26 cellular contexts compared by ENCODE assay signal in the genomic region with DNA sequence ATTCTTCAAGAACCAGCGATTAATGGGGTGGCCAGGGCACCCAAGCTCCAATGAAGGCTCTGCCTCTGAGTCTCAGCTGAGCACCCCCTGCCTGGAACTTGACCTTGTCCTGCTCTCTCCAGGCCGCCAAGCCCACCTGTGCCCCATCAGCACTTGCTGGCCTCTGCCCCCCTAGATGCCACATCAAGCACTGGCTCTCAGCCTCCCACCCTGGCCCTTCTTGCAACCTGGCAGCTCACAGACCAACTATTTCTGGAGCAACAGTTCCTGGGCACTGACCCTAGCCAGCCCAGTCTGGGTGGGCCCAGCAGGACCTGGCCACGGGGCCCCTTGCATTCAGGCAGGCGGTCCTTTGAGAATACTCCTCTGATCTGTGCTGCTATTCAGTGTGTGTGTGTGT.
DNase-seq lines count a peak whose midpoint lies in the region; ATAC-seq, FAIRE-seq and TF ChIP-seq lines count a peak whose summit lies in the region.
"Had no signal": no experiment of that assay in that cellular context is flagged by ENCODE, and none has a peak within 500 bp of the region (broad histone marks: within the 10 kb centered on the region; RNA-seq: fewer than 3 reads in every experiment).

No MANE protein-coding gene starts in this region.

- no peak overlapping the region for H3K9ac ChIP-seq in HepG2 (ENCODE audit: insufficient read depth, low read depth, low read length)

- H3K4me2 ChIP-seq in HepG2 (ENCODE audit: low read depth, low read length), result no peak overlapping the region

- no peak for TF ChIP-seq RAD21 in HepG2 (CRISPR knock-in tag; IDR thresholded peaks at IDR 0.05)

- TF ChIP-seq EP300 in HepG2 (IDR thresholded peaks at IDR 0.05; ENCODE audit: low read depth in 2 of 2, low read length in 2 of 2) (no peak), HepG2 (CRISPR knock-in tag; IDR thresholded peaks at IDR 0.05; ENCODE audit: borderline replicate concordance) (no peak)

- H3K4me3 Mint-ChIP-seq in glutamatergic neuron (ENCODE audit: unreplicated experiment), result no peak overlapping the region
- H3K4me3 Mint-ChIP-seq in stimulated activated effector memory CD8-positive, alpha-beta T cell treated with anti-CD3 and anti-CD28 coated beads, Interleukin-12 subunit alpha, Interleukin-12 subunit beta, amount 100 ng/mL, for 72 hours, result no peak overlapping the region
- H3K4me3 Mint-ChIP-seq: CD4-positive, alpha-beta T cell; HFFc6; IgD-negative memory B cell; T-helper 17 cell had no signal

- peaks cover 19% of the 10 kb centered on the region for H3K27me3 Mint-ChIP-seq in glutamatergic neuron (ENCODE audit: unreplicated experiment)
- H3K27me3 Mint-ChIP-seq: CD4-positive, alpha-beta T cell; IgD-negative memory B cell had no signal

- no TSS peak for BruUV-seq in HepG2 (replicated peaks; lab: Mats Ljungman, UMichigan)

- no peaks in the 10 kb centered on the region for H3K9me3 ChIP-seq in right lobe of liver
- H3K9me3 ChIP-seq in HepG2 (ENCODE audit: low read length), result no peaks in the 10 kb centered on the region
- H3K9me3 ChIP-seq: gastroesophageal sphincter, thyroid gland had no signal

- H3K4me3 ChIP-seq in right lobe of liver, result no peak overlapping the region
- H3K4me3 ChIP-seq in HepG2 (replicated peaks in 1 of 3; ENCODE audit: insufficient read depth in 1 of 3, low read depth in 2 of 3, low read length in 3 of 3), result no peak overlapping the region
- H3K4me3 ChIP-seq: coronary artery, gastroesophageal sphincter, SK-N-MC, thyroid gland had no signal

- TF ChIP-seq CTCF in right lobe of liver (IDR thresholded peaks at IDR 0.05) (no peak), HepG2 (CRISPR knock-in tag; IDR thresholded peaks at IDR 0.05) (no peak), glutamatergic neuron (IDR thresholded peaks at IDR 0.05; ENCODE audit: partially characterized antibody, unreplicated experiment) (no peak)

- TF ChIP-seq POLR2A in right lobe of liver (IDR thresholded peaks at IDR 0.05) (no peak), HepG2 (IDR thresholded peaks at IDR 0.05; ENCODE audit: insufficient read depth in 1 of 2, low read depth in 2 of 2, low read length in 2 of 2) (no peak)

- no peaks in the 10 kb centered on the region for H3K36me3 ChIP-seq in right lobe of liver
- H3K36me3 ChIP-seq in HepG2 (replicated peaks in 1 of 2; ENCODE audit: control insufficient read depth in 1 of 2, insufficient read depth in 2 of 2, low read length in 2 of 2), result peaks cover 2 to 3% of the 10 kb centered on the region in 2 experiments; a peak in 2 of 5 replicates
- H3K36me3 ChIP-seq: thyroid gland had no signal

- no peak overlapping the region for H3K27ac Mint-ChIP-seq in glutamatergic neuron (ENCODE audit: unreplicated experiment)
- no peak overlapping the region for H3K27ac Mint-ChIP-seq in stimulated activated effector memory CD8-positive, alpha-beta T cell treated with anti-CD3 and anti-CD28 coated beads, Interleukin-12 subunit alpha, Interleukin-12 subunit beta, amount 100 ng/mL, for 72 hours
- H3K27ac Mint-ChIP-seq: CD4-positive, alpha-beta T cell; HFFc6; IgD-negative memory B cell; T-helper 17 cell had no signal

- H3K27ac ChIP-seq in right lobe of liver (no peak overlapping the region), HepG2 (ENCODE audit: extremely low read length, insufficient read depth, low read length) (no peak overlapping the region)
- H3K27ac ChIP-seq: coronary artery, gastroesophageal sphincter, SK-N-MC, thyroid gland had no signal

- in situ Hi-C loops in HepG2 (cut with HindIII; ENCODE audit: extremely low pct_ligation_motif_present, low pct_unique_long_range_greater_than_20kb), result loop anchor here (25.0 kb wide), 2 partner anchors 606 to 1256 kb away; no protein-coding TSS in a partner anchor

- WGBS in right lobe of liver (ENCODE audit: insufficient coverage, low coverage, low lambda C conversion rate, missing lambda C conversion rate), result 88% methylated on average over 4 of the region's 4 CpGs
- WGBS in HepG2 (ENCODE audit: low lambda C conversion rate), result 100% methylated on average over 3 of the region's 4 CpGs

- H4K20me1 ChIP-seq in HepG2 (ENCODE audit: insufficient read depth, low read length), result no peaks in the 10 kb centered on the region; the same call in 1 of the 2 replicates

- no peaks in the 10 kb centered on the region for H3K36me3 Mint-ChIP-seq in glutamatergic neuron (ENCODE audit: unreplicated experiment)
- H3K36me3 Mint-ChIP-seq in stimulated activated effector memory CD8-positive, alpha-beta T cell treated with anti-CD3 and anti-CD28 coated beads, Interleukin-12 subunit alpha, Interleukin-12 subunit beta, amount 100 ng/mL, for 72 hours, result peaks cover 4% of the 10 kb centered on the region
- H3K36me3 Mint-ChIP-seq: IgD-negative memory B cell had no signal

- H3K79me2 ChIP-seq in HepG2 (ENCODE audit: insufficient read depth, low read length), result no peaks in the 10 kb centered on the region

- no peak overlapping the region for H2AFZ ChIP-seq in HepG2 (ENCODE audit: low read length)

- ATAC-seq in right lobe of liver (no peak), HepG2 (no peak), GM21390 (IDR thresholded peaks at IDR 0.05; ENCODE audit: unreplicated experiment) (no peak)
- no peak for ATAC-seq in stimulated activated effector memory CD8-positive, alpha-beta T cell treated with anti-CD3 and anti-CD28 coated beads, Interleukin-12 subunit alpha, Interleukin-12 subunit beta, amount 100 ng/mL, for 72 hours
- ATAC-seq: gastroesophageal sphincter; stimulated activated naive CD8-positive, alpha-beta T cell treated with anti-CD3 and anti-CD28 coated beads, Interleukin-15, Interleukin-2, amounts not matched to agents 100 U/mL and 50 U/mL, for 24 hours; T-helper 17 cell had no signal

- no peaks in the 10 kb centered on the region for H3K27me3 ChIP-seq in right lobe of liver
- no peaks in the 10 kb centered on the region for H3K27me3 ChIP-seq in HepG2 (ENCODE audit: control insufficient read depth in 1 of 2, insufficient read depth in 2 of 2, low read length in 2 of 2)
- H3K27me3 ChIP-seq: gastroesophageal sphincter, thyroid gland had no signal

- CTCF ChIA-PET in HepG2 (lab: Yijun Ruan, JAX; ENCODE audit: low intra/inter-chr PET ratio, low total read pairs), result no interaction called here

- intact Hi-C loops in right lobe of liver (cut with DNase I) (no loop called here), HepG2 (cut with micrococcal nuclease; ENCODE audit: unreplicated experiment) (no loop called here), posterior vena cava (cut with DNase I) (no loop called here)

- peaks cover 36% of the 10 kb centered on the region for H3K4me1 Mint-ChIP-seq in glutamatergic neuron (ENCODE audit: low read depth, unreplicated experiment)
- peaks cover 5% of the 10 kb centered on the region for H3K4me1 Mint-ChIP-seq in stimulated activated effector memory CD8-positive, alpha-beta T cell treated with anti-CD3 and anti-CD28 coated beads, Interleukin-12 subunit alpha, Interleukin-12 subunit beta, amount 100 ng/mL, for 72 hours
- H3K4me1 Mint-ChIP-seq: T-helper 17 cell had no signal

- no peaks in the 10 kb centered on the region for H3K4me1 ChIP-seq in right lobe of liver
- no peaks in the 10 kb centered on the region for H3K4me1 ChIP-seq in HepG2 (ENCODE audit: insufficient read depth, low read length)

- no peak for FAIRE-seq in HepG2 (lab: Jason Lieb, UNC)
- FAIRE-seq: endometrium had no signal

- DNase-seq in right lobe of liver (peak in 2 of 3 donors; percentile 25 to 42), HepG2 (ENCODE audit: low spot score) (no peak), glutamatergic neuron (peak; percentile 9), posterior vena cava (ENCODE audit: low spot score) (peak; percentile 54), dedifferentiated amniotic fluid mesenchymal stem cell (ENCODE audit: extremely low spot score) (no peak)
- DNase-seq in stimulated activated effector memory CD8-positive, alpha-beta T cell treated with anti-CD3 and anti-CD28 coated beads, Interleukin-12 subunit alpha, Interleukin-12 subunit beta, amount 100 ng/mL, for 72 hours (ENCODE audit: low spot score in 2 of 2), result no peak
- DNase-seq: activated CD4-positive, alpha-beta T cell treated with anti-CD3 and anti-CD28 coated beads for 48 hours; EL; HFFc6; islet precursor cell; mammary epithelial cell; NCI-H1092 treated with DMSO at 0.1 percent for 48 hours; NCI-H187 treated with DMSO at 0.1 percent for 48 hours; NCI-H526; retina; stimulated activated CD4-positive, alpha-beta T cell treated with anti-CD3 and anti-CD28 coated beads, Interleukin-4, amount 100 ng/mL, for 4 hours; stimulated activated naive CD8-positive, alpha-beta T cell treated with anti-CD3 and anti-CD28 coated beads, Interleukin-15, Interleukin-2, amounts not matched to agents 100 U/mL and 50 U/mL, for 24 hours; thyroid gland had no signal

- peaks cover 25% of the 10 kb centered on the region for H3K9me3 Mint-ChIP-seq in glutamatergic neuron (ENCODE audit: unreplicated experiment)
- H3K9me3 Mint-ChIP-seq in stimulated activated effector memory CD8-positive, alpha-beta T cell treated with anti-CD3 and anti-CD28 coated beads, Interleukin-12 subunit alpha, Interleukin-12 subunit beta, amount 100 ng/mL, for 72 hours, result no peaks in the 10 kb centered on the region
- H3K9me3 Mint-ChIP-seq: CD4-positive, alpha-beta T cell; HFFc6; IgD-negative memory B cell had no signal

- POLR2A ChIA-PET in HepG2 (lab: Yijun Ruan, JAX), result no interaction called here

TF ChIP-seq in HepG2, 621 proteins besides CTCF, POLR2A, EP300 and RAD21 (continues in another document):
- TF ChIP-seq, protein P1, sequence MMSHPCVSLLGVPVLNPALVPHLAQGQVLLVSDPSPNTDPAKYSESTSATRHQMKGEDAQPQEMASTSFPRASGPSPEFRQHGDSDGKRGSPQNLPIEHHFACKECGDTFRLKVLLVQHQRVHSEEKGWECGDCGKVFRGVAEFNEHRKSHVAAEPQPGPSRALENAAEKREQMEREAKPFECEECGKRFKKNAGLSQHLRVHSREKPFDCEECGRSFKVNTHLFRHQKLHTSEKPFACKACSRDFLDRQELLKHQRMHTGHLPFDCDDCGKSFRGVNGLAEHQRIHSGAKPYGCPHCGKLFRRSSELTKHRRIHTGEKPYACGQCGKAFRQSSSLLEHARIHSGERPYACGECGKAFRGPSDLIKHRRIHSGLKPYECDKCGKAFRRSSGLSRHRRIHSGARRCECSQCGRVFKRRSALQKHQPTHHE (CRISPR knock-in tag; IDR thresholded peaks at IDR 0.05; ENCODE audit: borderline replicate concordance), result no peak
- TF ChIP-seq, protein P2, sequence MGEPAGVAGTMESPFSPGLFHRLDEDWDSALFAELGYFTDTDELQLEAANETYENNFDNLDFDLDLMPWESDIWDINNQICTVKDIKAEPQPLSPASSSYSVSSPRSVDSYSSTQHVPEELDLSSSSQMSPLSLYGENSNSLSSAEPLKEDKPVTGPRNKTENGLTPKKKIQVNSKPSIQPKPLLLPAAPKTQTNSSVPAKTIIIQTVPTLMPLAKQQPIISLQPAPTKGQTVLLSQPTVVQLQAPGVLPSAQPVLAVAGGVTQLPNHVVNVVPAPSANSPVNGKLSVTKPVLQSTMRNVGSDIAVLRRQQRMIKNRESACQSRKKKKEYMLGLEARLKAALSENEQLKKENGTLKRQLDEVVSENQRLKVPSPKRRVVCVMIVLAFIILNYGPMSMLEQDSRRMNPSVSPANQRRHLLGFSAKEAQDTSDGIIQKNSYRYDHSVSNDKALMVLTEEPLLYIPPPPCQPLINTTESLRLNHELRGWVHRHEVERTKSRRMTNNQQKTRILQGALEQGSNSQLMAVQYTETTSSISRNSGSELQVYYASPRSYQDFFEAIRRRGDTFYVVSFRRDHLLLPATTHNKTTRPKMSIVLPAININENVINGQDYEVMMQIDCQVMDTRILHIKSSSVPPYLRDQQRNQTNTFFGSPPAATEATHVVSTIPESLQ (CRISPR knock-in tag; conservative IDR thresholded peaks at IDR 0.05), result no peak

Comparison
In these comparisons a context has a peak if more than half of its experiments do, and no peak if none do; other contexts are left out.
1. DNase-seq: peak in right lobe of liver (2 of 3), glutamatergic neuron (single experiment) and posterior vena cava (single experiment); none in HepG2 (single experiment), dedifferentiated amniotic fluid mesenchymal stem cell (single experiment) and stimulated activated effector memory CD8-positive, alpha-beta T cell treated with anti-CD3 and anti-CD28 coated beads, Interleukin-12 subunit alpha, Interleukin-12 subunit beta, amount 100 ng/mL, for 72 hours (0 of 2).